In the genomic region with DNA sequence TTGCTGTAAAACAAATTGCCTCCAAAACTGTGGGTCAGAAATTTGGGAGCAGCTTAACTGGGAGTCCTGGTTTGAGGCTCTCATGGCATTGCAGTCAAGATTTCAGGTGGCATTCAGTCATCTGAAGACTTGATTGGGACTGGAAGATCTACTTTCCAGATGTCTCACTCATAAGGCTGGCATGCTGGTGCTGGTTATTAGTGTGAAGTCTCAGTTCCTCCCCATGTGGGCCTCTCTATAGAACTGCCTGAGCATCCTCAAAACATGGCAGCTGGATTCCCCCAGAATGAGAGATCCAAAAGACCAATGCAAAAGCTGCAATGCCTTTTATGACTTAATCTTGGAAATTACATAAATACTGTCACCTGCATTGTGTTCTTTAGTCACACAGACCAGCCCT, we compare ENCODE assay signal across 15 cellular contexts. TPM values are rescaled to one million over a fixed set of nuclear protein-coding genes. Genes with fewer than 3 reads are reported as not detected.
A peak's percentile ranks its signal among the peaks of the same experiment; 100 is the strongest.
DNase-seq lines count a peak whose midpoint lies in the region; ATAC-seq and TF ChIP-seq lines count a peak whose summit lies in the region.
"Had no signal": no experiment of that assay in that cellular context is flagged by ENCODE, and none has a peak within 500 bp of the region (broad histone marks: within the 10 kb centered on the region; RNA-seq: fewer than 3 reads in every experiment).

No MANE protein-coding gene starts in this region.

- POLR2A ChIA-PET in activated CD4-positive, alpha-beta T cell treated with anti-CD3 and anti-CD28 coated beads for 36 hours (lab: Charles Lee) = no interaction called here

- H3K4me3 ChIP-seq in testis = no peak overlapping the region
- H3K4me3 ChIP-seq: pancreas, upper lobe of right lung had no signal

- intact Hi-C loops in activated CD4-positive, alpha-beta T cell treated with anti-CD3 and anti-CD28 coated beads for 36 hours (cut with DNase I, micrococcal nuclease) = no loop called here
- intact Hi-C loops in testis (cut with DNase I; ENCODE audit: low total_unique reads) (no loop called here), left cardiac atrium (cut with DNase I) (loop anchor here in 1 of 2 donors (10.0 kb wide), 1 partner anchor 104 kb away; the partner anchor contains the start of gene SEPTIN7)

- peaks cover 28% of the 10 kb centered on the region for H3K4me1 Mint-ChIP-seq in activated CD4-positive, alpha-beta T cell treated with anti-CD3 and anti-CD28 coated beads for 36 hours
- peaks cover 10% of the 10 kb centered on the region for H3K4me1 Mint-ChIP-seq in activated T-helper 17 cell treated with anti-CD3 and anti-CD28 coated beads, Interleukin-2, amount 50 U/mL, for 72 hours

- no peak for TF ChIP-seq POLR2A in testis (IDR thresholded peaks at IDR 0.05)

- no peaks in the 10 kb centered on the region for H3K36me3 ChIP-seq in testis (ENCODE audit: low read depth, missing control alignments)
- H3K36me3 ChIP-seq: pancreas, upper lobe of right lung had no signal

- H3K9me3 ChIP-seq in testis = no peaks in the 10 kb centered on the region
- H3K9me3 ChIP-seq: pancreas, upper lobe of right lung had no signal

- H3K4me1 ChIP-seq in testis = peaks cover 6% of the 10 kb centered on the region
- H3K4me1 ChIP-seq: pancreas, upper lobe of right lung had no signal

- no peaks in the 10 kb centered on the region for H3K27me3 Mint-ChIP-seq in activated CD4-positive, alpha-beta T cell treated with anti-CD3 and anti-CD28 coated beads for 36 hours
- H3K27me3 Mint-ChIP-seq in activated T-helper 17 cell treated with anti-CD3 and anti-CD28 coated beads, Interleukin-2, amount 50 U/mL, for 72 hours = no peaks in the 10 kb centered on the region

- CTCF ChIA-PET in activated CD4-positive, alpha-beta T cell treated with anti-CD3 and anti-CD28 coated beads for 36 hours (lab: Charles Lee) = interaction anchor here (1.2 to 2.4 kb wide), 3 partner anchors 21 to 208 kb away, joined by 4 to 13 read pairs (median 4); no protein-coding TSS in a partner anchor

- no peak for TF ChIP-seq CTCF in testis (IDR thresholded peaks at IDR 0.05)

- no peak overlapping the region for H3K27ac ChIP-seq in testis
- H3K27ac ChIP-seq: pancreas, upper lobe of right lung had no signal

- H3K27me3 ChIP-seq in testis = no peaks in the 10 kb centered on the region
- H3K27me3 ChIP-seq: pancreas, upper lobe of right lung had no signal

- peak; percentile 24 for DNase-seq in activated CD4-positive, alpha-beta T cell treated with anti-CD3 and anti-CD28 coated beads for 36 hours
- no peak for DNase-seq in activated CD4-positive, alpha-beta T cell treated with anti-CD3 and anti-CD28 coated beads for 4 hours
- DNase-seq in testis = no peak
- no peak for DNase-seq in left cardiac atrium
- DNase-seq: 8988T; effector CD8-positive, alpha-beta T cell; NCI-H1417 treated with DMSO at 0.1 percent for 48 hours; pancreas; SHP77 treated with DMSO at 0.1 percent for 48 hours; stimulated activated CD4-positive, alpha-beta T cell treated with anti-CD3 and anti-CD28 coated beads, Interleukin-12 subunit alpha, Interleukin-12 subunit beta, amount 100 ng/mL, for 4 hours; upper lobe of right lung had no signal

- peaks cover 9% of the 10 kb centered on the region for H3K36me3 Mint-ChIP-seq in activated CD4-positive, alpha-beta T cell treated with anti-CD3 and anti-CD28 coated beads for 36 hours (ENCODE audit: low read depth)
- no peaks in the 10 kb centered on the region for H3K36me3 Mint-ChIP-seq in activated T-helper 17 cell treated with anti-CD3 and anti-CD28 coated beads, Interleukin-2, amount 50 U/mL, for 72 hours (ENCODE audit: low read depth)

- peak; percentile 56 for ATAC-seq in activated CD4-positive, alpha-beta T cell treated with anti-CD3 and anti-CD28 coated beads for 36 hours
- ATAC-seq in GM21381 (IDR thresholded peaks at IDR 0.05; ENCODE audit: unreplicated experiment) (peak; percentile 80), HG03135 (IDR thresholded peaks at IDR 0.05; ENCODE audit: unreplicated experiment) (peak; percentile 64), HG03095 (IDR thresholded peaks at IDR 0.05; ENCODE audit: unreplicated experiment) (no peak), left cardiac atrium (no peak)
- ATAC-seq in activated T-helper 17 cell treated with anti-CD3 and anti-CD28 coated beads, Interleukin-2, amount 50 U/mL, for 72 hours (replicated peaks) = peak; percentile 31
- ATAC-seq: upper lobe of right lung had no signal

- no peak overlapping the region for H3K4me3 Mint-ChIP-seq in activated CD4-positive, alpha-beta T cell treated with anti-CD3 and anti-CD28 coated beads for 36 hours
- no peak overlapping the region for H3K4me3 Mint-ChIP-seq in activated T-helper 17 cell treated with anti-CD3 and anti-CD28 coated beads, Interleukin-2, amount 50 U/mL, for 72 hours

- H3K27ac Mint-ChIP-seq in activated CD4-positive, alpha-beta T cell treated with anti-CD3 and anti-CD28 coated beads for 36 hours = no peak overlapping the region
- no peak overlapping the region for H3K27ac Mint-ChIP-seq in activated T-helper 17 cell treated with anti-CD3 and anti-CD28 coated beads, Interleukin-2, amount 50 U/mL, for 72 hours

- H3K9me3 Mint-ChIP-seq in activated CD4-positive, alpha-beta T cell treated with anti-CD3 and anti-CD28 coated beads for 36 hours (ENCODE audit: low read depth) = no peaks in the 10 kb centered on the region
- H3K9me3 Mint-ChIP-seq in activated T-helper 17 cell treated with anti-CD3 and anti-CD28 coated beads, Interleukin-2, amount 50 U/mL, for 72 hours = no peaks in the 10 kb centered on the region

RNA-seq across cellular contexts. Expression of gene HERPUD2, which starts 6.4 kb away (rescaled TPM):
- total RNA-seq in activated CD4-positive, alpha-beta T cell treated with anti-CD3 and anti-CD28 coated beads for 36 hours = 10 to 100 TPM; 22.1 to 26.7 TPM
- total RNA-seq in activated T-helper 17 cell treated with anti-CD3 and anti-CD28 coated beads, Interleukin-2, amount 50 U/mL, for 72 hours = 10 to 100 TPM; 25.3 to 27.4 TPM
- total RNA-seq in testis = 10 to 100 TPM; 63.5 to 78.4 TPM
- polyA plus RNA-seq in testis (ENCODE audit: insufficient read depth, low read depth, low replicate concordance) = 51.7 TPM
- total RNA-seq in left cardiac atrium = 10 to 100 TPM; 15.6 to 17.3 TPM

Comparison
In these comparisons a context has a peak if more than half of its experiments do, and no peak if none do; other contexts are left out.
1. ATAC-seq: peak in activated CD4-positive, alpha-beta T cell treated with anti-CD3 and anti-CD28 coated beads for 36 hours (single experiment), GM21381 (single experiment), HG03135 (single experiment) and activated T-helper 17 cell treated with anti-CD3 and anti-CD28 coated beads, Interleukin-2, amount 50 U/mL, for 72 hours (single experiment); none in HG03095 (single experiment) and left cardiac atrium (0 of 2).